In genomic region chr15:89139613-89140499, GRCh38 we compare ENCODE assay signal across 8 cellular contexts. TPM values are rescaled to one million over a fixed set of nuclear protein-coding genes. Genes with fewer than 3 reads are reported as not detected.
DNase-seq lines count a peak whose midpoint lies in the region; ATAC-seq and TF ChIP-seq lines count a peak whose summit lies in the region.

No MANE protein-coding gene starts in this region.

- TF ChIP-seq CTCF in GM12872 (IDR thresholded peaks at IDR 0.05; ENCODE audit: insufficient read depth, low read depth, low read length) (0 out of 3 replicates have a peak, but pooled peaks have one; percentile 4), left ventricle myocardium inferior (IDR thresholded peaks at IDR 0.05; ENCODE audit: borderline replicate concordance) (peak; percentile 37)

- peaks cover 100% of the 10 kb centered on the region for H3K4me1 ChIP-seq in left ventricle myocardium inferior

- intact Hi-C loops in left ventricle myocardium inferior (cut with micrococcal nuclease): no loop called here
- intact Hi-C loops in sciatic nerve (cut with DNase I): no loop called here

- peak in 30 of 56 donors; percentile 9 to 67 (median 33) for DNase-seq in amygdala (lab: John Stamatoyannopoulos, UW)
- no peak for DNase-seq in left ventricle myocardium inferior
- DNase-seq in sciatic nerve (ENCODE audit: low spot score): no peak
- no peak for DNase-seq in NCI-H2171 treated with DMSO at 0.1 percent for 48 hours (lab: John Stamatoyannopoulos, UW)
- DNase-seq in stimulated activated CD4-positive, alpha-beta T cell treated with anti-CD3 and anti-CD28 coated beads, Interleukin-12 subunit alpha, Interleukin-12 subunit beta, amount 100 ng/mL, for 4 hours: no peak
- no peak for DNase-seq in NCI-H226
- DNase-seq in amniotic stem cell (lab: John Stamatoyannopoulos, UW): no peak

- H3K27me3 ChIP-seq in left ventricle myocardium inferior (ENCODE audit: low read depth): no peaks in the 10 kb centered on the region

- no peaks in the 10 kb centered on the region for H3K36me3 ChIP-seq in left ventricle myocardium inferior

- H3K4me3 ChIP-seq in left ventricle myocardium inferior: no peak overlapping the region

- H3K27ac ChIP-seq in left ventricle myocardium inferior (replicated peaks): peak overlapping the region; percentile 86

- peak; percentile 83 for ATAC-seq in sciatic nerve

- H3K9me3 ChIP-seq in left ventricle myocardium inferior (replicated peaks): no peaks in the 10 kb centered on the region

RNA-seq across cellular contexts. Expression of gene ABHD2, which starts 51.6 kb away (rescaled TPM):
- 68.2 TPM for total RNA-seq in left ventricle myocardium inferior
- total RNA-seq in sciatic nerve: 70.5 TPM

Comparison
In these comparisons a context has a peak if more than half of its experiments do, and no peak if none do; other contexts are left out.
1. DNase-seq: peak in amygdala (30 of 56); none in left ventricle myocardium inferior (single experiment), sciatic nerve (single experiment), NCI-H2171 treated with DMSO at 0.1 percent for 48 hours (single experiment), stimulated activated CD4-positive, alpha-beta T cell treated with anti-CD3 and anti-CD28 coated beads, Interleukin-12 subunit alpha, Interleukin-12 subunit beta, amount 100 ng/mL, for 4 hours (single experiment), NCI-H226 (single experiment) and amniotic stem cell (single experiment).